13 cellular contexts compared by ENCODE assay signal in genomic region chr11:329886-330253, GRCh38. TPM values are rescaled to one million over a fixed set of nuclear protein-coding genes. Genes with fewer than 3 reads are reported as not detected.
A peak's percentile ranks its signal among the peaks of the same experiment; 100 is the strongest.
DNase-seq lines count a peak whose midpoint lies in the region; ATAC-seq, FAIRE-seq and TF ChIP-seq lines count a peak whose summit lies in the region.
"Had no signal": no experiment of that assay in that cellular context is flagged by ENCODE, and none has a peak within 500 bp of the region (broad histone marks: within the 10 kb centered on the region; RNA-seq: fewer than 3 reads in every experiment).

No MANE protein-coding gene starts in this region.

- H3K27me3 Mint-ChIP-seq in T-helper 2 cell treated with Interferon-gamma antibody and Interleukin-4, amounts not matched to agents 5 μg/mL and 100 μg/mL, for 36 hours (ENCODE audit: low read depth): no peaks in the 10 kb centered on the region

- peaks cover 14% of the 10 kb centered on the region for H3K36me3 Mint-ChIP-seq in T-helper 2 cell treated with Interferon-gamma antibody and Interleukin-4, amounts not matched to agents 5 μg/mL and 100 μg/mL, for 36 hours (ENCODE audit: low read depth)

- in situ Hi-C loops in K562 (cut with MboI): no loop called here

- H2BK5ac ChIP-seq in neuronal stem cell (ENCODE audit: low read length): peak overlapping the region; percentile 95

- no peaks in the 10 kb centered on the region for H3K9me2 ChIP-seq in OCI-LY1 (ENCODE audit: low read depth, low read length)

- H2AFZ ChIP-seq in OCI-LY1 (ENCODE audit: low read length) (no peak overlapping the region), K562 (ENCODE audit: low read depth, low read length) (no peak overlapping the region), neuronal stem cell (ENCODE audit: low read length) (no peak overlapping the region)

- H3K79me2 ChIP-seq in OCI-LY1 (ENCODE audit: insufficient read depth, low read length): no peaks in the 10 kb centered on the region
- H3K79me2 ChIP-seq in K562 (ENCODE audit: control insufficient read depth, insufficient read depth, low read length): peaks cover 29% of the 10 kb centered on the region

- H3K27me3 ChIP-seq in OCI-LY1 (ENCODE audit: insufficient read depth, low read length) (peaks cover 3% of the 10 kb centered on the region; the same call in 1 of the 2 replicates), K562 (ENCODE audit: control insufficient read depth in 2 of 2, insufficient read depth in 2 of 2, low read length in 2 of 2) (no peaks in the 10 kb centered on the region), neuronal stem cell (ENCODE audit: control insufficient read depth in 3 of 3, insufficient read depth in 3 of 3, low read depth in 1 of 3, low read length in 3 of 3) (no peaks in the 10 kb centered on the region)
- H3K27me3 ChIP-seq: transverse colon had no signal

- H3K4me1 Mint-ChIP-seq in T-helper 2 cell treated with Interferon-gamma antibody and Interleukin-4, amounts not matched to agents 5 μg/mL and 100 μg/mL, for 36 hours (ENCODE audit: low read depth): peaks cover 61% of the 10 kb centered on the region

- no peaks in the 10 kb centered on the region for H4K20me1 ChIP-seq in OCI-LY1 (ENCODE audit: insufficient read depth, low read length)
- H4K20me1 ChIP-seq in K562 (replicated peaks; ENCODE audit: control insufficient read depth, insufficient read depth, low read length): no peaks in the 10 kb centered on the region

- no peak overlapping the region for H3K18ac ChIP-seq in neuronal stem cell (ENCODE audit: low read length)

- H3F3A ChIP-seq in OCI-LY1 (ENCODE audit: insufficient read depth, low read length): no peaks in the 10 kb centered on the region

- peak overlapping the region; percentile 65 for H3K4me3 Mint-ChIP-seq in T-helper 2 cell treated with Interferon-gamma antibody and Interleukin-4, amounts not matched to agents 5 μg/mL and 100 μg/mL, for 36 hours

- H2BK120ac ChIP-seq in neuronal stem cell (ENCODE audit: low read depth, low read length): no peak overlapping the region

- TSS peak; percentile 88 for BruUV-seq in K562 (replicated peaks; lab: Mats Ljungman, UMichigan)

- TF ChIP-seq RAD21 in K562 (CRISPR knock-in tag; conservative IDR thresholded peaks at IDR 0.05 in 1 of 2, IDR thresholded peaks at IDR 0.05 in 1 of 2): no peak

- no peaks in the 10 kb centered on the region for H3K79me1 ChIP-seq in neuronal stem cell (ENCODE audit: low read depth, low read length)

- no peak overlapping the region for H4K8ac ChIP-seq in neuronal stem cell (ENCODE audit: low read depth, low read length)

- POLR2A ChIA-PET in K562 (lab: Yijun Ruan, JAX): interaction anchor here (0.6 to 3.1 kb wide), 18 partner anchors 10 to 1063 kb away, joined by 3 to 21 read pairs (median 4); partner anchors contain the start of genes BET1L and RIC8A

- TF ChIP-seq EP300 in K562 (IDR thresholded peaks at IDR 0.05; ENCODE audit: low read length): no peak

- H3K4me3 ChIP-seq in OCI-LY1 (ENCODE audit: low read depth, low read length, poor library complexity, severe bottlenecking) (no peak overlapping the region), K562 (peak overlapping the region; percentile 15; the same call in 1 of the 2 replicates), neuronal stem cell (ENCODE audit: low read length in 2 of 2) (no peak overlapping the region)
- H3K4me3 ChIP-seq: transverse colon had no signal

- H3K4me2 ChIP-seq in OCI-LY1 (ENCODE audit: low read length) (no peak overlapping the region), K562 (ENCODE audit: insufficient read depth, low read length) (peak overlapping the region; percentile 67), neuronal stem cell (ENCODE audit: insufficient read depth, low read length, poor library complexity, severe bottlenecking) (no peak overlapping the region)

- intact Hi-C loops in K562 (cut with micrococcal nuclease): loop anchor here (1.0 kb wide), 1 partner anchor 21 kb away; no protein-coding TSS in a partner anchor

- H2BK12ac ChIP-seq in neuronal stem cell (ENCODE audit: low read length): peak overlapping the region; percentile 67

- peaks cover 5% of the 10 kb centered on the region; the same call in 1 of the 2 replicates for H3K36me3 ChIP-seq in OCI-LY1 (ENCODE audit: insufficient read depth, low read length)
- H3K36me3 ChIP-seq in K562 (ENCODE audit: control insufficient read depth, insufficient read depth, low read length): no peaks in the 10 kb centered on the region
- no peaks in the 10 kb centered on the region for H3K36me3 ChIP-seq in neuronal stem cell (replicated peaks in 1 of 2; ENCODE audit: control insufficient read depth in 2 of 2, insufficient read depth in 2 of 2, low read length in 2 of 2)
- H3K36me3 ChIP-seq: transverse colon had no signal

- H2AK5ac ChIP-seq in neuronal stem cell (ENCODE audit: low read depth, low read length): peak overlapping the region; percentile 96

- peak overlapping the region; percentile 68 for H3K27ac ChIP-seq in OCI-LY1 (ENCODE audit: low read depth, low read length, poor library complexity, severe bottlenecking)
- H3K27ac ChIP-seq in K562 (ENCODE audit: extremely low read depth, low read depth, low read length): peak overlapping the region; percentile 79
- H3K27ac ChIP-seq in neuronal stem cell (replicated peaks; ENCODE audit: low read length): no peak overlapping the region
- H3K27ac ChIP-seq: transverse colon had no signal

- ATAC-seq in K562: no peak
- no peak for ATAC-seq in HG03095 (IDR thresholded peaks at IDR 0.05; ENCODE audit: unreplicated experiment)
- ATAC-seq: Right ventricle myocardium inferior had no signal

- H3K4me1 ChIP-seq in OCI-LY1 (ENCODE audit: insufficient read depth, low read length, severe bottlenecking) (peaks cover 43% of the 10 kb centered on the region), K562 (replicated peaks in 1 of 2; ENCODE audit: control insufficient read depth in 2 of 2, insufficient read depth in 2 of 2, low read length in 2 of 2) (peaks cover 49 to 54% of the 10 kb centered on the region in 2 experiments), neuronal stem cell (ENCODE audit: control insufficient read depth in 2 of 2, insufficient read depth in 1 of 2, low read depth in 1 of 2, low read length in 2 of 2) (peaks cover 15 to 27% of the 10 kb centered on the region in 2 donors)

- CTCF ChIA-PET in K562 (lab: Yijun Ruan, JAX; ENCODE audit: low intra/inter-chr PET ratio): interaction anchor here (0.6 kb wide), 1 partner anchor 23 kb away, joined by 3 read pairs; no protein-coding TSS in a partner anchor

- FAIRE-seq in K562 (lab: Jason Lieb, UNC): no peak
- FAIRE-seq: TTC549 had no signal

- H2BK15ac ChIP-seq in neuronal stem cell (ENCODE audit: low read length): peak overlapping the region; percentile 91

- H3K14ac ChIP-seq in neuronal stem cell (ENCODE audit: low read length): no peak overlapping the region

- H3K9ac ChIP-seq in OCI-LY1 (ENCODE audit: low read length): no peak overlapping the region
- peak overlapping the region; percentile 58 to 77 for H3K9ac ChIP-seq in K562 (ENCODE audit: insufficient read depth in 1 of 2, low read depth in 2 of 2, low read length in 2 of 2)
- H3K9ac ChIP-seq in neuronal stem cell (ENCODE audit: low read depth, low read length, poor library complexity): no peak overlapping the region

- DNase-seq in T-helper 2 cell treated with Interferon-gamma antibody and Interleukin-4, amounts not matched to agents 5 μg/mL and 100 μg/mL, for 36 hours (ENCODE audit: low spot score): no peak
- DNase-seq in T-helper 2 cell (no peak), K562 (ENCODE audit: extremely low read depth in 1 of 4, low spot score in 3 of 4) (no peak), neuronal stem cell (ENCODE audit: low spot score) (no peak), dermis blood vessel endothelial cell (no peak), NCI-H69 (lab: John Stamatoyannopoulos, UW) (no peak)
- DNase-seq: 8988T, hippocampal formation, transverse colon had no signal

- no peaks in the 10 kb centered on the region for H3K9me1 ChIP-seq in K562 (ENCODE audit: control insufficient read depth, insufficient read depth, low read length)

- no peak overlapping the region for H3K4ac ChIP-seq in neuronal stem cell (ENCODE audit: low read length)

- H3K27ac Mint-ChIP-seq in T-helper 2 cell treated with Interferon-gamma antibody and Interleukin-4, amounts not matched to agents 5 μg/mL and 100 μg/mL, for 36 hours: peak overlapping the region; percentile 85

- 63% methylated on average over 2 of the region's 2 CpGs for whole genome bisulfite sequencing in K562 (ENCODE audit: insufficient coverage, low coverage, missing lambda C conversion rate)
- no CpG with 5 or more reads among the region's 2 CpGs for WGBS in neuronal stem cell (ENCODE audit: extremely low coverage in 2 of 2, insufficient read length in 2 of 2, insufficient replicate concordance in 1 of 2), 2 donors

- TF ChIP-seq CTCF in OCI-LY1 (IDR thresholded peaks at IDR 0.05; ENCODE audit: low read length): no peak
- no peak for TF ChIP-seq CTCF in K562 (IDR thresholded peaks at IDR 0.05 in 2 of 3, conservative IDR thresholded peaks at IDR 0.05 in 1 of 3; ENCODE audit: insufficient read depth in 2 of 3, low read depth in 1 of 3, low read length in 3 of 3)

- H4K91ac ChIP-seq in neuronal stem cell (ENCODE audit: low read depth, low read length, poor library complexity): no peak overlapping the region

- H3K9me3 ChIP-seq in OCI-LY1 (ENCODE audit: low read length) (peaks cover 8% of the 10 kb centered on the region; the same call in 1 of the 2 replicates), K562 (replicated peaks; ENCODE audit: control insufficient read depth, insufficient read depth, low read depth, low read length) (peaks cover 7% of the 10 kb centered on the region; the same call in 1 of the 2 replicates), neuronal stem cell (replicated peaks in 1 of 2; ENCODE audit: control insufficient read depth in 2 of 2, insufficient read depth in 1 of 2, low read depth in 1 of 2, low read length in 2 of 2) (peaks cover 3 to 18% of the 10 kb centered on the region in 2 donors)
- H3K9me3 ChIP-seq: transverse colon had no signal

- H3K23ac ChIP-seq in neuronal stem cell (ENCODE audit: low read depth, low read length, poor library complexity): no peak overlapping the region

- H3K9me3 Mint-ChIP-seq in T-helper 2 cell treated with Interferon-gamma antibody and Interleukin-4, amounts not matched to agents 5 μg/mL and 100 μg/mL, for 36 hours: no peaks in the 10 kb centered on the region

- TF ChIP-seq POLR2A in K562 (conservative IDR thresholded peaks at IDR 0.05): no peak

RNA-seq across cellular contexts. Expression of gene IFITM3, which starts 9.2 kb away (rescaled TPM):
- 6.0 and 26.3 TPM in 2 replicates for total RNA-seq in K562 (2011; cell fraction: chromatin; rRNA removed; ENCODE audit: low replicate concordance)
- total RNA-seq in K562 (2011; cell fraction: nucleolus; rRNA removed): 38.8 and 53.5 TPM in 2 replicates
- total RNA-seq in K562 (2011; cell fraction: nucleoplasm; rRNA removed): 31.1 and 36.4 TPM in 2 replicates
- total RNA-seq in K562 (2014; rRNA removed) (49.6 and 70.6 TPM in 2 replicates), K562 (2014; rRNA removed; fragmentation: Illumina TruSeq; extraction: Trizol) (41.0 and 51.5 TPM in 2 replicates), K562 (2015; rRNA removed; fragmentation: Illumina TruSeq; extraction: Trizol) (155 and 161 TPM in 2 replicates), K562 (2021) (163 and 164 TPM in 2 replicates), dermis blood vessel endothelial cell (41.4 and 80.2 TPM in 2 replicates)
- polyA plus RNA-seq in K562 (2011; rRNA removed) (22.7 and 77.6 TPM in 2 replicates), K562 (2014; fragmentation: Illumina TruSeq; extraction: Trizol) (242 and 297 TPM in 2 replicates), K562 (2014; fragmentation: Nextera tagmentation; extraction: Ambion mirVana) (100 to 1,000 TPM; 452 to 461 TPM), K562 (2014; rRNA removed) (77.7 and 150 TPM in 2 replicates)
- 128 TPM in 2 replicates for polyA plus RNA-seq in K562 (2011; cell fraction: cytosol; rRNA removed)
- polyA plus RNA-seq in K562 (2011; cell fraction: nucleus; rRNA removed): 28.0 and 34.2 TPM in 2 replicates
- 478 and 481 TPM in 2 replicates for polyA plus RNA-seq in K562 (2012)
- 19.8 and 26.3 TPM in 2 replicates for polyA minus RNA-seq in K562 (2011; rRNA and poly(A)+ RNA removed)
- polyA minus RNA-seq in K562 (2011; cell fraction: cytosol; rRNA and poly(A)+ RNA removed): 49.6 and 95.7 TPM in 2 replicates
- polyA minus RNA-seq in K562 (2011; cell fraction: nucleus; rRNA and poly(A)+ RNA removed): 6.9 and 19.4 TPM in 2 replicates
- polyA plus RNA-seq in neuronal stem cell (2013, experiment 1 of 2): 629 TPM
- 604 TPM for polyA plus RNA-seq in neuronal stem cell (2013, experiment 2 of 2)

RNA-seq across cellular contexts. Expression of gene IFITM1, which starts 16.0 kb away (rescaled TPM):
- total RNA-seq in K562 (2011; cell fraction: chromatin; rRNA removed; ENCODE audit: low replicate concordance): 394 and 929 TPM in 2 replicates
- total RNA-seq in K562 (2011; cell fraction: nucleolus; rRNA removed): 1,445 and 1,483 TPM in 2 replicates
- 1,061 and 1,262 TPM in 2 replicates for total RNA-seq in K562 (2011; cell fraction: nucleoplasm; rRNA removed)
- total RNA-seq in K562 (2014; rRNA removed) (793 and 818 TPM in 2 replicates), K562 (2014; rRNA removed; fragmentation: Illumina TruSeq; extraction: Trizol) (572 and 787 TPM in 2 replicates), K562 (2015; rRNA removed; fragmentation: Illumina TruSeq; extraction: Trizol) (979 and 985 TPM in 2 replicates), K562 (2021) (691 and 717 TPM in 2 replicates), dermis blood vessel endothelial cell (0.37 and 3.4 TPM in 2 replicates)
- polyA plus RNA-seq in K562 (2011; rRNA removed) (900 and 1,311 TPM in 2 replicates), K562 (2014; fragmentation: Illumina TruSeq; extraction: Trizol) (1,966 and 1,984 TPM in 2 replicates), K562 (2014; fragmentation: Nextera tagmentation; extraction: Ambion mirVana) (1,000 to 10,000 TPM; 4,252 to 5,579 TPM), K562 (2014; rRNA removed) (974 and 999 TPM in 2 replicates)
- polyA plus RNA-seq in K562 (2011; cell fraction: cytosol; rRNA removed): 2,724 and 2,737 TPM in 2 replicates
- polyA plus RNA-seq in K562 (2011; cell fraction: nucleus; rRNA removed): 780 and 1,049 TPM in 2 replicates
- polyA plus RNA-seq in K562 (2012): 1,084 and 1,212 TPM in 2 replicates
- polyA minus RNA-seq in K562 (2011; rRNA and poly(A)+ RNA removed): 752 and 801 TPM in 2 replicates
- polyA minus RNA-seq in K562 (2011; cell fraction: cytosol; rRNA and poly(A)+ RNA removed): 577 and 662 TPM in 2 replicates
- 139 and 266 TPM in 2 replicates for polyA minus RNA-seq in K562 (2011; cell fraction: nucleus; rRNA and poly(A)+ RNA removed)
- polyA plus RNA-seq in neuronal stem cell (2013, experiment 1 of 2): 171 TPM
- polyA plus RNA-seq in neuronal stem cell (2013, experiment 2 of 2): 162 TPM

RNA-seq across cellular contexts. Expression of gene IFITM2, which starts 22.3 kb away (rescaled TPM):
- total RNA-seq in K562 (2011; cell fraction: chromatin; rRNA removed; ENCODE audit: low replicate concordance): 6.5 and 20.8 TPM in 2 replicates
- 47.0 and 138 TPM in 2 replicates for total RNA-seq in K562 (2011; cell fraction: nucleolus; rRNA removed)
- total RNA-seq in K562 (2011; cell fraction: nucleoplasm; rRNA removed): 31.5 and 44.9 TPM in 2 replicates
- total RNA-seq in K562 (2014; rRNA removed): 52.8 and 187 TPM in 2 replicates
- 137 and 145 TPM in 2 replicates for total RNA-seq in K562 (2014; rRNA removed; fragmentation: Illumina TruSeq; extraction: Trizol)
- 290 and 356 TPM in 2 replicates for total RNA-seq in K562 (2015; rRNA removed; fragmentation: Illumina TruSeq; extraction: Trizol)
- total RNA-seq in K562 (2021): 693 and 698 TPM in 2 replicates
- polyA plus RNA-seq in K562 (2011; rRNA removed): 205 and 655 TPM in 2 replicates
- 600 and 1,150 TPM in 2 replicates for polyA plus RNA-seq in K562 (2011; cell fraction: cytosol; rRNA removed)
- 59.9 and 198 TPM in 2 replicates for polyA plus RNA-seq in K562 (2011; cell fraction: nucleus; rRNA removed)
- polyA plus RNA-seq in K562 (2012): 488 and 506 TPM in 2 replicates
- 472 and 547 TPM in 2 replicates for polyA plus RNA-seq in K562 (2014; fragmentation: Illumina TruSeq; extraction: Trizol)
- 1,000 to 10,000 TPM; 3,629 to 4,872 TPM for polyA plus RNA-seq in K562 (2014; fragmentation: Nextera tagmentation; extraction: Ambion mirVana)
- 255 and 328 TPM in 2 replicates for polyA plus RNA-seq in K562 (2014; rRNA removed)
- polyA minus RNA-seq in K562 (2011; rRNA and poly(A)+ RNA removed): 69.9 and 190 TPM in 2 replicates
- 143 and 401 TPM in 2 replicates for polyA minus RNA-seq in K562 (2011; cell fraction: cytosol; rRNA and poly(A)+ RNA removed)
- polyA minus RNA-seq in K562 (2011; cell fraction: nucleus; rRNA and poly(A)+ RNA removed): 14.8 and 71.3 TPM in 2 replicates
- 660 TPM for polyA plus RNA-seq in neuronal stem cell (2013, experiment 1 of 2)
- polyA plus RNA-seq in neuronal stem cell (2013, experiment 2 of 2): 657 TPM
- 69.8 and 135 TPM in 2 replicates for total RNA-seq in dermis blood vessel endothelial cell

RNA-seq across cellular contexts. Expression of gene IFITM5, which starts 30.5 kb away (rescaled TPM):
- total RNA-seq in K562 (2011; cell fraction: chromatin; rRNA removed; ENCODE audit: low replicate concordance): not detected in 2 replicates
- not detected in 2 replicates for total RNA-seq in K562 (2011; cell fraction: nucleolus; rRNA removed)
- total RNA-seq in K562 (2011; cell fraction: nucleoplasm; rRNA removed): not detected in 2 replicates
- total RNA-seq in K562 (2014; rRNA removed): not detected in 2 replicates
- not detected in 2 replicates for total RNA-seq in K562 (2014; rRNA removed; fragmentation: Illumina TruSeq; extraction: Trizol)
- not detected in 2 replicates for total RNA-seq in K562 (2015; rRNA removed; fragmentation: Illumina TruSeq; extraction: Trizol)
- total RNA-seq in K562 (2021): not detected in 2 replicates
- polyA plus RNA-seq in K562 (2011; rRNA removed): not detected in 2 replicates
- not detected in 2 replicates for polyA plus RNA-seq in K562 (2011; cell fraction: cytosol; rRNA removed)
- polyA plus RNA-seq in K562 (2011; cell fraction: nucleus; rRNA removed): not detected in 2 replicates
- not detected in 2 replicates for polyA plus RNA-seq in K562 (2012)
- polyA plus RNA-seq in K562 (2014; fragmentation: Illumina TruSeq; extraction: Trizol): not detected in 2 replicates
- not detected for polyA plus RNA-seq in K562 (2014; fragmentation: Nextera tagmentation; extraction: Ambion mirVana)
- polyA plus RNA-seq in K562 (2014; rRNA removed): 0.19 TPM in 1 of 2 replicates, not detected in the other
- polyA minus RNA-seq in K562 (2011; rRNA and poly(A)+ RNA removed): not detected in 2 replicates
- not detected in 2 replicates for polyA minus RNA-seq in K562 (2011; cell fraction: cytosol; rRNA and poly(A)+ RNA removed)
- not detected in 2 replicates for polyA minus RNA-seq in K562 (2011; cell fraction: nucleus; rRNA and poly(A)+ RNA removed)
- not detected for polyA plus RNA-seq in neuronal stem cell (2013, experiment 1 of 2)
- 0.06 TPM for polyA plus RNA-seq in neuronal stem cell (2013, experiment 2 of 2)
- not detected in 2 replicates for total RNA-seq in dermis blood vessel endothelial cell
- total RNA-seq: Right ventricle myocardium inferior, transverse colon had no signal

RNA-seq across cellular contexts. Expression of gene B4GALNT4, which starts 39.4 kb away (rescaled TPM):
- total RNA-seq in K562 (2011; cell fraction: chromatin; rRNA removed; ENCODE audit: low replicate concordance): 45.4 and 151 TPM in 2 replicates
- total RNA-seq in K562 (2011; cell fraction: nucleolus; rRNA removed): 117 and 141 TPM in 2 replicates
- total RNA-seq in K562 (2011; cell fraction: nucleoplasm; rRNA removed): 54.9 and 57.5 TPM in 2 replicates
- 22.7 and 26.2 TPM in 2 replicates for total RNA-seq in K562 (2014; rRNA removed)
- 2.1 and 2.5 TPM in 2 replicates for total RNA-seq in K562 (2014; rRNA removed; fragmentation: Illumina TruSeq; extraction: Trizol)
- total RNA-seq in K562 (2015; rRNA removed; fragmentation: Illumina TruSeq; extraction: Trizol): 7.6 and 9.7 TPM in 2 replicates
- 33.6 and 37.1 TPM in 2 replicates for total RNA-seq in K562 (2021)
- 14.0 and 22.7 TPM in 2 replicates for polyA plus RNA-seq in K562 (2011; rRNA removed)
- 20.4 and 42.5 TPM in 2 replicates for polyA plus RNA-seq in K562 (2011; cell fraction: cytosol; rRNA removed)
- 174 and 271 TPM in 2 replicates for polyA plus RNA-seq in K562 (2011; cell fraction: nucleus; rRNA removed)
- polyA plus RNA-seq in K562 (2012): 17.2 and 19.0 TPM in 2 replicates
- 4.5 and 10.9 TPM in 2 replicates for polyA plus RNA-seq in K562 (2014; fragmentation: Illumina TruSeq; extraction: Trizol)
- polyA plus RNA-seq in K562 (2014; fragmentation: Nextera tagmentation; extraction: Ambion mirVana): under 1 TPM in 1 of 2 experiments, not detected in 1; 0.20 TPM
- 30.0 and 32.0 TPM in 2 replicates for polyA plus RNA-seq in K562 (2014; rRNA removed)
- polyA minus RNA-seq in K562 (2011; rRNA and poly(A)+ RNA removed): 2.1 and 3.3 TPM in 2 replicates
- 8.1 and 9.7 TPM in 2 replicates for polyA minus RNA-seq in K562 (2011; cell fraction: cytosol; rRNA and poly(A)+ RNA removed)
- 23.6 and 27.2 TPM in 2 replicates for polyA minus RNA-seq in K562 (2011; cell fraction: nucleus; rRNA and poly(A)+ RNA removed)
- polyA plus RNA-seq in neuronal stem cell (2013, experiment 1 of 2): 87.0 TPM
- 87.3 TPM for polyA plus RNA-seq in neuronal stem cell (2013, experiment 2 of 2)
- total RNA-seq in dermis blood vessel endothelial cell: 0.42 and 5.6 TPM in 2 replicates

Comparison
In these comparisons a context has a peak if more than half of its experiments do, and no peak if none do; other contexts are left out.
1. H3K9ac ChIP-seq: peak in K562 (2 of 2); none in OCI-LY1 (single experiment) and neuronal stem cell (single experiment).
2. RNA of gene IFITM1, which starts 16.0 kb away (total RNA-seq): 394 to 1,483 TPM in K562; 0.37 to 3.4 TPM in dermis blood vessel endothelial cell; every median in the first group is over 10 times any median in the second.